In the genomic region with DNA sequence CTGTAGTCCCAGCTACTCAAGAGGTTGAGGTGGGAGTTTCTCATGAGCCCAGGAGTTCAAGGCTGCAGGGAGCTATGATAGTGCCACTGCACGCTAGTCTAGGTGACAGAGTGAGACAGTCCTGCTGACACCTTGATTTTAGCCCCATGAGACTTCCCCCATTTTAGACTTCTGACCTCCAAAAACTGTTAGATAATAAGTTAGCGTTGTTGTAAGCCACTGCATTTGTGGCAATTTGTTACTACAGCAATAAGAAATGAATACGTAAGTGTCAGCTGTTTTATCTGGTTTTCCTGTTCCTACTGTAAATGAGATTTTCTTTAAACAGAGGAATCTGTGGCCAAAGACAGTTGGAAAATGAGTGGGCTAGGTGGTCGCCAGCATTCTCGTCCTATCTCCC, we compare ENCODE assay signal across 1 cellular context.
TF ChIP-seq lines count a peak whose summit lies in the region.

No MANE protein-coding gene starts in this region.

TF ChIP-seq in HEK293, 187 proteins besides CTCF, POLR2A, EP300 and RAD21 (continued from another document):
- TF ChIP-seq ZNF843 (tag by site-specific recombination; IDR thresholded peaks at IDR 0.05) (no peak), ZNF777 (tag by site-specific recombination; IDR thresholded peaks at IDR 0.05; ENCODE audit: borderline replicate concordance) (no peak), MYNN (tag by site-specific recombination; IDR thresholded peaks at IDR 0.05; ENCODE audit: borderline replicate concordance) (no peak), ZNF501 (tag by site-specific recombination; IDR thresholded peaks at IDR 0.05) (no peak), ZBTB21 (tag by site-specific recombination; IDR thresholded peaks at IDR 0.05) (no peak)
- TF ChIP-seq, protein P1, sequence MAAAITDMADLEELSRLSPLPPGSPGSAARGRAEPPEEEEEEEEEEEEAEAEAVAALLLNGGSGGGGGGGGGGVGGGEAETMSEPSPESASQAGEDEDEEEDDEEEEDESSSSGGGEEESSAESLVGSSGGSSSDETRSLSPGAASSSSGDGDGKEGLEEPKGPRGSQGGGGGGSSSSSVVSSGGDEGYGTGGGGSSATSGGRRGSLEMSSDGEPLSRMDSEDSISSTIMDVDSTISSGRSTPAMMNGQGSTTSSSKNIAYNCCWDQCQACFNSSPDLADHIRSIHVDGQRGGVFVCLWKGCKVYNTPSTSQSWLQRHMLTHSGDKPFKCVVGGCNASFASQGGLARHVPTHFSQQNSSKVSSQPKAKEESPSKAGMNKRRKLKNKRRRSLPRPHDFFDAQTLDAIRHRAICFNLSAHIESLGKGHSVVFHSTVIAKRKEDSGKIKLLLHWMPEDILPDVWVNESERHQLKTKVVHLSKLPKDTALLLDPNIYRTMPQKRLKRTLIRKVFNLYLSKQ (tag by site-specific recombination; IDR thresholded peaks at IDR 0.05; ENCODE audit: borderline replicate concordance), result no peak
- TF ChIP-seq, protein P2, sequence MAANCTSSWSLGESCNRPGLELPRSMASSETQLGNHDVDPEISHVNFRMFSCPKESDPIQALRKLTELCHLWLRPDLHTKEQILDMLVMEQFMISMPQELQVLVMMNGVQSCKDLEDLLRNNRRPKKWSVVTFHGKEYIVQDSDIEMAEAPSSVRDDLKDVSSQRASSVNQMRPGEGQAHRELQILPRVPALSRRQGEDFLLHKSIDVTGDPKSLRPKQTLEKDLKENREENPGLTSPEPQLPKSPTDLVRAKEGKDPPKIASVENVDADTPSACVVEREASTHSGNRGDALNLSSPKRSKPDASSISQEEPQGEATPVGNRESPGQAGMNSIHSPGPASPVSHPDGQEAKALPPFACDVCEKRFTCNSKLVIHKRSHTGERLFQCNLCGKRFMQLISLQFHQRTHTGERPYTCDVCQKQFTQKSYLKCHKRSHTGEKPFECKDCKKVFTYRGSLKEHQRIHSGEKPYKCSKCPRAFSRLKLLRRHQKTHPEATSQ (tag by site-specific recombination; IDR thresholded peaks at IDR 0.05), result no peak
